Comparison of ENCODE assay signal across 8 cellular contexts in the genomic region with DNA sequence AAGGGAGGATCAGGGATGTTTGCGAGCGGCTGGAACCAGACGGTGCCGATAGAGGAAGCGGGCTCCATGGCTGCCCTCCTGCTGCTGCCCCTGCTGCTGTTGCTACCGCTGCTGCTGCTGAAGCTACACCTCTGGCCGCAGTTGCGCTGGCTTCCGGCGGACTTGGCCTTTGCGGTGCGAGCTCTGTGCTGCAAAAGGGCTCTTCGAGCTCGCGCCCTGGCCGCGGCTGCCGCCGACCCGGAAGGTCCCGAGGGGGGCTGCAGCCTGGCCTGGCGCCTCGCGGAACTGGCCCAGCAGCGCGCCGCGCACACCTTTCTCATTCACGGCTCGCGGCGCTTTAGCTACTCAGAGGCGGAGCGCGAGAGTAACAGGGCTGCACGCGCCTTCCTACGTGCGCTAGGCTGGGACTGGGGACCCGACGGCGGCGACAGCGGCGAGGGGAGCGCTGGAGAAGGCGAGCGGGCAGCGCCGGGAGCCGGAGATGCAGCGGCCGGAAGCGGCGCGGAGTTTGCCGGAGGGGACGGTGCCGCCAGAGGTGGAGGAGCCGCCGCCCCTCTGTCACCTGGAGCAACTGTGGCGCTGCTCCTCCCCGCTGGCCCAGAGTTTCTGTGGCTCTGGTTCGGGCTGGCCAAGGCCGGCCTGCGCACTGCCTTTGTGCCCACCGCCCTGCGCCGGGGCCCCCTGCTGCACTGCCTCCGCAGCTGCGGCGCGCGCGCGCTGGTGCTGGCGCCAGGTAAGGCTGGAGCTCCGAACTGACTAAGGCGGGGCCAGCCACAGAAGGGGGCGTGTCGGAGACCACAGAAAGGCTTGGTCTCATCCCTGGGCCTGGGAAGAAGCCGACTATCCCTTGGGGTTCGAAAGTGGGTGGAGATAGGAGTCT. TPM values are rescaled to one million over a fixed set of nuclear protein-coding genes. Genes with fewer than 3 reads are reported as not detected.
DNase-seq lines count a peak whose midpoint lies in the region; ATAC-seq and TF ChIP-seq lines count a peak whose summit lies in the region.

No MANE protein-coding gene starts in this region.

- no peak overlapping the region for H3K27ac Mint-ChIP-seq in nephron progenitor cell

- H3K4me1 Mint-ChIP-seq in nephron progenitor cell = peaks cover 57% of the 10 kb centered on the region

- TF ChIP-seq CTCF in fibroblast of lung (conservative IDR thresholded peaks at IDR 0.05 in 1 of 2, IDR thresholded peaks at IDR 0.05 in 1 of 2; ENCODE audit: low read depth in 1 of 2, low read length in 2 of 2) (no peak), nephron progenitor cell (IDR thresholded peaks at IDR 0.05) (no peak), suprapubic skin (IDR thresholded peaks at IDR 0.05) (no peak)

- peaks cover 18% of the 10 kb centered on the region for H3K36me3 ChIP-seq in fibroblast of lung (ENCODE audit: control insufficient read depth, insufficient read depth, low read length)
- peaks cover 27% of the 10 kb centered on the region for H3K36me3 ChIP-seq in suprapubic skin

- no peaks in the 10 kb centered on the region for H3K79me2 ChIP-seq in fibroblast of lung (ENCODE audit: control insufficient read depth, insufficient read depth, low read length)

- H3K27me3 Mint-ChIP-seq in nephron progenitor cell (ENCODE audit: low read depth, poor library complexity) = no peaks in the 10 kb centered on the region

- H3K4me2 ChIP-seq in fibroblast of lung (ENCODE audit: extremely low read depth, insufficient read depth, low read length) = peak overlapping the region; percentile 92

- TF ChIP-seq POLR2A in GM18526 (IDR thresholded peaks at IDR 0.05; ENCODE audit: extremely low read depth, insufficient read length) = peak; percentile 38
- TF ChIP-seq POLR2A in suprapubic skin (IDR thresholded peaks at IDR 0.05) = peak in 1 of 2 donors; percentile 39

- H3K4me3 Mint-ChIP-seq in nephron progenitor cell = peak overlapping the region; percentile 88

- 0% methylated on average over 18 of the region's 83 CpGs for WGBS in suprapubic skin

- H3K27me3 ChIP-seq in fibroblast of lung (ENCODE audit: control insufficient read depth, insufficient read depth, low read length) = no peaks in the 10 kb centered on the region
- H3K27me3 ChIP-seq in suprapubic skin = no peaks in the 10 kb centered on the region

- TF ChIP-seq EP300 in suprapubic skin (IDR thresholded peaks at IDR 0.05) = no peak

- no peaks in the 10 kb centered on the region for H4K20me1 ChIP-seq in fibroblast of lung (ENCODE audit: control insufficient read depth, extremely low read depth, insufficient read depth, low read length)

- H3K36me3 Mint-ChIP-seq in nephron progenitor cell (ENCODE audit: low read depth) = peaks cover 22% of the 10 kb centered on the region

- H3K9ac ChIP-seq in fibroblast of lung (ENCODE audit: insufficient read depth, low read length) = peak overlapping the region; percentile 62

- DNase-seq in NOMO-1 treated with dmso at 0.1 percent for 144 hours (lab: John Stamatoyannopoulos, UW; ENCODE audit: unreplicated experiment) (peak; percentile 31), fibroblast of lung (ENCODE audit: low read depth in 2 of 2) (peak; percentile 27 to 60), nephron progenitor cell (peak; percentile 82), suprapubic skin (ENCODE audit: low spot score in 2 of 2) (peak in 1 of 2 donors; percentile 86), pons (ENCODE audit: low spot score) (no peak)
- peak; percentile 71 to 79 for DNase-seq in activated T-cell treated with anti-CD3 and anti-CD28 coated beads, Interleukin-2, amount 50 U/mL, for 48 hours

- H3K4me3 ChIP-seq in fibroblast of lung (replicated peaks in 1 of 4; ENCODE audit: control extremely low read depth in 1 of 4, insufficient read depth in 1 of 4, low read depth in 3 of 4, low read length in 4 of 4) (peak overlapping the region; percentile 62 to 70 (median 66)), suprapubic skin (peak overlapping the region; percentile 67)

- H2AFZ ChIP-seq in fibroblast of lung (ENCODE audit: low read length) = peak overlapping the region; percentile 90

- H3K27ac ChIP-seq in fibroblast of lung (ENCODE audit: insufficient read depth, low read length) = no peak overlapping the region
- H3K27ac ChIP-seq in suprapubic skin = peak overlapping the region; percentile 85

- ATAC-seq in HG03521 (IDR thresholded peaks at IDR 0.05; ENCODE audit: unreplicated experiment) = peak; percentile 46

- no peaks in the 10 kb centered on the region for H3K9me3 Mint-ChIP-seq in nephron progenitor cell

- no peaks in the 10 kb centered on the region for H3K9me3 ChIP-seq in fibroblast of lung (ENCODE audit: control insufficient read depth, insufficient read depth, low read depth, low read length)
- no peaks in the 10 kb centered on the region for H3K9me3 ChIP-seq in suprapubic skin

- peaks cover 11% of the 10 kb centered on the region for H3K4me1 ChIP-seq in fibroblast of lung (ENCODE audit: control insufficient read depth, extremely low read depth, insufficient read depth, low read length)
- peaks cover 71% of the 10 kb centered on the region for H3K4me1 ChIP-seq in suprapubic skin

RNA-seq across cellular contexts. Expression of gene SLC27A3, which starts 0.5 kb away (rescaled TPM):
- 30.6 and 34.4 TPM in 2 replicates for total RNA-seq in fibroblast of lung
- polyA plus RNA-seq in fibroblast of lung = 9.3 and 9.7 TPM in 2 replicates
- polyA plus RNA-seq in fibroblast of lung (2012) = 12.7 and 14.3 TPM in 2 replicates
- 30.8 and 77.7 TPM in 2 replicates for polyA minus RNA-seq in fibroblast of lung (ENCODE audit: low replicate concordance)
- total RNA-seq in suprapubic skin = 10 to 100 TPM; 18.3 to 72.3 (median 39.6) TPM

RNA-seq across cellular contexts. Expression of gene INTS3, which starts 47.8 kb away (rescaled TPM):
- total RNA-seq in fibroblast of lung (30.0 and 37.3 TPM in 2 replicates), suprapubic skin (10 to 100 TPM; 38.3 to 75.4 (median 43.9) TPM)
- 31.4 and 42.2 TPM in 2 replicates for polyA plus RNA-seq in fibroblast of lung
- polyA plus RNA-seq in fibroblast of lung (2012) = 21.9 and 31.0 TPM in 2 replicates
- 62.4 and 69.9 TPM in 2 replicates for polyA minus RNA-seq in fibroblast of lung (ENCODE audit: low replicate concordance)
